1 cellular context compared by ENCODE assay signal in genomic region chr1:63698001-63698838, GRCh38.
TF ChIP-seq lines count a peak whose summit lies in the region.

No MANE protein-coding gene starts in this region.

TF ChIP-seq in K562, 482 proteins besides CTCF, POLR2A, EP300 and RAD21 (continued from another document):
- TF ChIP-seq, protein P1, sequence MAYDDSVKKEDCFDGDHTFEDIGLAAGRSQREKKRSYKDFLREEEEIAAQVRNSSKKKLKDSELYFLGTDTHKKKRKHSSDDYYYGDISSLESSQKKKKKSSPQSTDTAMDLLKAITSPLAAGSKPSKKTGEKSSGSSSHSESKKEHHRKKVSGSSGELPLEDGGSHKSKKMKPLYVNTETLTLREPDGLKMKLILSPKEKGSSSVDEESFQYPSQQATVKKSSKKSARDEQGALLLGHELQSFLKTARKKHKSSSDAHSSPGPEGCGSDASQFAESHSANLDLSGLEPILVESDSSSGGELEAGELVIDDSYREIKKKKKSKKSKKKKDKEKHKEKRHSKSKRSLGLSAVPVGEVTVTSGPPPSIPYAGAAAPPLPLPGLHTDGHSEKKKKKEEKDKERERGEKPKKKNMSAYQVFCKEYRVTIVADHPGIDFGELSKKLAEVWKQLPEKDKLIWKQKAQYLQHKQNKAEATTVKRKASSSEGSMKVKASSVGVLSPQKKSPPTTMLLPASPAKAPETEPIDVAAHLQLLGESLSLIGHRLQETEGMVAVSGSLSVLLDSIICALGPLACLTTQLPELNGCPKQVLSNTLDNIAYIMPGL (CRISPR knock-in tag; IDR thresholded peaks at IDR 0.05) = no peak
- TF ChIP-seq MCM5 (IDR thresholded peaks at IDR 0.05; ENCODE audit: low read depth) (no peak), CBX1 (IDR thresholded peaks at IDR 0.05; ENCODE audit: low read depth) (no peak), KAT2B (IDR thresholded peaks at IDR 0.05; ENCODE audit: low read depth, low read length) (no peak), ZNF586 (CRISPR knock-in tag; conservative IDR thresholded peaks at IDR 0.05) (no peak), ZNF589 (CRISPR knock-in tag; IDR thresholded peaks at IDR 0.05; ENCODE audit: low read depth) (0 out of 2 replicates have a peak, but pooled peaks have one; percentile 42), STAT5A (IDR thresholded peaks at IDR 0.05; ENCODE audit: borderline replicate concordance, low read length) (no peak), SRSF7 (optimal IDR thresholded peaks at IDR 0.05; ENCODE audit: low read depth, low read length) (no peak), HDAC6 (IDR thresholded peaks at IDR 0.05; ENCODE audit: low read depth, low read length) (no peak), NELFE (IDR thresholded peaks at IDR 0.05; ENCODE audit: insufficient read depth, insufficient read length) (no peak), NR2C2 (CRISPR knock-in tag; IDR thresholded peaks at IDR 0.05) (no peak), NR2C2 (tag; IDR thresholded peaks at IDR 0.05) (no peak), NONO (IDR thresholded peaks at IDR 0.05; ENCODE audit: low read depth in 2 of 2, low read length in 1 of 2) (no peak), NFE2 (IDR thresholded peaks at IDR 0.05; ENCODE audit: low read depth) (no peak), RBBP5 (IDR thresholded peaks at IDR 0.05; ENCODE audit: borderline replicate concordance, insufficient read depth, low read length, poor library complexity, severe bottlenecking) (no peak), TEAD2 (tag; IDR thresholded peaks at IDR 0.05) (no peak), TEAD4 (IDR thresholded peaks at IDR 0.05; ENCODE audit: low read length) (peak; percentile 29; the same call in 1 of the 2 replicates), TEAD4 (CRISPR knock-in tag; IDR thresholded peaks at IDR 0.05; ENCODE audit: borderline replicate concordance) (no peak), ZNF253 (CRISPR knock-in tag; conservative IDR thresholded peaks at IDR 0.05) (no peak), ZNF76 (CRISPR knock-in tag; IDR thresholded peaks at IDR 0.05; ENCODE audit: borderline replicate concordance) (no peak), PHF21A (IDR thresholded peaks at IDR 0.05; ENCODE audit: borderline replicate concordance, low read depth) (no peak), THAP7 (CRISPR knock-in tag; IDR thresholded peaks at IDR 0.05) (no peak), ZBTB7A (IDR thresholded peaks at IDR 0.05; ENCODE audit: borderline replicate concordance, control insufficient read depth, low read depth, low read length) (no peak), YY1 (IDR thresholded peaks at IDR 0.05; ENCODE audit: borderline replicate concordance in 1 of 3, control insufficient read depth in 1 of 3, extremely low read depth in 1 of 3, insufficient read depth in 3 of 3, insufficient read length in 1 of 3, insufficient replicate concordance in 2 of 3, low read depth in 1 of 3, low read length in 2 of 3) (no peak), PCBP2 (IDR thresholded peaks at IDR 0.05; ENCODE audit: low read depth, low read length, poor library complexity, severe bottlenecking) (no peak), NFYB (IDR thresholded peaks at IDR 0.05; ENCODE audit: extremely low read depth, insufficient read length) (no peak), NFE2L1 (tag; IDR thresholded peaks at IDR 0.05; ENCODE audit: borderline replicate concordance, low read depth) (no peak), ZHX1 (conservative IDR thresholded peaks at IDR 0.05; ENCODE audit: low read length) (no peak), ZBTB5 (IDR thresholded peaks at IDR 0.05) (no peak), ZBTB1 (CRISPR knock-in tag; IDR thresholded peaks at IDR 0.05; ENCODE audit: borderline replicate concordance, low read depth) (no peak), ZNF766 (CRISPR knock-in tag; conservative IDR thresholded peaks at IDR 0.05) (no peak), FOSL1 (tag; conservative IDR thresholded peaks at IDR 0.05) (peak; percentile 83), FOXP4 (CRISPR knock-in tag; IDR thresholded peaks at IDR 0.05; ENCODE audit: borderline replicate concordance) (no peak), ZNF551 (CRISPR knock-in tag; IDR thresholded peaks at IDR 0.05) (no peak), NUFIP1 (IDR thresholded peaks at IDR 0.05; ENCODE audit: partially characterized antibody) (no peak), NFATC3 (IDR thresholded peaks at IDR 0.05) (no peak), ELF1 (tag; IDR thresholded peaks at IDR 0.05) (no peak), ARID1B (IDR thresholded peaks at IDR 0.05) (peak; percentile 39; the same call in 1 of the 2 replicates), JUND (IDR thresholded peaks at IDR 0.05; ENCODE audit: borderline replicate concordance, low read depth, low read length) (peak; percentile 17; the same call in 1 of the 2 replicates), JUND (tag; IDR thresholded peaks at IDR 0.05; ENCODE audit: borderline replicate concordance, low read depth, low read length) (no peak), ETS2 (tag; IDR thresholded peaks at IDR 0.05; ENCODE audit: borderline replicate concordance, poor library complexity, severe bottlenecking) (no peak), ZNF584 (CRISPR knock-in tag; IDR thresholded peaks at IDR 0.05; ENCODE audit: low read depth) (0 out of 2 replicates have a peak, but pooled peaks have one; percentile 36), CBX5 (IDR thresholded peaks at IDR 0.05; ENCODE audit: borderline replicate concordance, low read depth) (no peak)
- TF ChIP-seq, protein P2, sequence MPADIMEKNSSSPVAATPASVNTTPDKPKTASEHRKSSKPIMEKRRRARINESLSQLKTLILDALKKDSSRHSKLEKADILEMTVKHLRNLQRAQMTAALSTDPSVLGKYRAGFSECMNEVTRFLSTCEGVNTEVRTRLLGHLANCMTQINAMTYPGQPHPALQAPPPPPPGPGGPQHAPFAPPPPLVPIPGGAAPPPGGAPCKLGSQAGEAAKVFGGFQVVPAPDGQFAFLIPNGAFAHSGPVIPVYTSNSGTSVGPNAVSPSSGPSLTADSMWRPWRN (IDR thresholded peaks at IDR 0.05; ENCODE audit: low read depth) = no peak
- TF ChIP-seq, protein P3, sequence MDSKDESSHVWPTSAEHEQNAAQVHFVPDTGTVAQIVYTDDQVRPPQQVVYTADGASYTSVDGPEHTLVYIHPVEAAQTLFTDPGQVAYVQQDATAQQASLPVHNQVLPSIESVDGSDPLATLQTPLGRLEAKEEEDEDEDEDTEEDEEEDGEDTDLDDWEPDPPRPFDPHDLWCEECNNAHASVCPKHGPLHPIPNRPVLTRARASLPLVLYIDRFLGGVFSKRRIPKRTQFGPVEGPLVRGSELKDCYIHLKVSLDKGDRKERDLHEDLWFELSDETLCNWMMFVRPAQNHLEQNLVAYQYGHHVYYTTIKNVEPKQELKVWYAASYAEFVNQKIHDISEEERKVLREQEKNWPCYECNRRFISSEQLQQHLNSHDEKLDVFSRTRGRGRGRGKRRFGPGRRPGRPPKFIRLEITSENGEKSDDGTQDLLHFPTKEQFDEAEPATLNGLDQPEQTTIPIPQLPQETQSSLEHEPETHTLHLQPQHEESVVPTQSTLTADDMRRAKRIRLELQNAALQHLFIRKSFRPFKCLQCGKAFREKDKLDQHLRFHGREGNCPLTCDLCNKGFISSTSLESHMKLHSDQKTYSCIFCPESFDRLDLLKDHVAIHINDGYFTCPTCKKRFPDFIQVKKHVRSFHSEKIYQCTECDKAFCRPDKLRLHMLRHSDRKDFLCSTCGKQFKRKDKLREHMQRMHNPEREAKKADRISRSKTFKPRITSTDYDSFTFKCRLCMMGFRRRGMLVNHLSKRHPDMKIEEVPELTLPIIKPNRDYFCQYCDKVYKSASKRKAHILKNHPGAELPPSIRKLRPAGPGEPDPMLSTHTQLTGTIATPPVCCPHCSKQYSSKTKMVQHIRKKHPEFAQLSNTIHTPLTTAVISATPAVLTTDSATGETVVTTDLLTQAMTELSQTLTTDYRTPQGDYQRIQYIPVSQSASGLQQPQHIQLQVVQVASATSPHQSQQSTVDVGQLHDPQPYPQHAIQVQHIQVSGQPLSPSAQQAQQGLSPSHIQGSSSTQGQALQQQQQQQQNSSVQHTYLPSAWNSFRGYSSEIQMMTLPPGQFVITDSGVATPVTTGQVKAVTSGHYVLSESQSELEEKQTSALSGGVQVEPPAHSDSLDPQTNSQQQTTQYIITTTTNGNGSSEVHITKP (IDR thresholded peaks at IDR 0.05; ENCODE audit: partially characterized antibody) = no peak
- TF ChIP-seq, protein P4, sequence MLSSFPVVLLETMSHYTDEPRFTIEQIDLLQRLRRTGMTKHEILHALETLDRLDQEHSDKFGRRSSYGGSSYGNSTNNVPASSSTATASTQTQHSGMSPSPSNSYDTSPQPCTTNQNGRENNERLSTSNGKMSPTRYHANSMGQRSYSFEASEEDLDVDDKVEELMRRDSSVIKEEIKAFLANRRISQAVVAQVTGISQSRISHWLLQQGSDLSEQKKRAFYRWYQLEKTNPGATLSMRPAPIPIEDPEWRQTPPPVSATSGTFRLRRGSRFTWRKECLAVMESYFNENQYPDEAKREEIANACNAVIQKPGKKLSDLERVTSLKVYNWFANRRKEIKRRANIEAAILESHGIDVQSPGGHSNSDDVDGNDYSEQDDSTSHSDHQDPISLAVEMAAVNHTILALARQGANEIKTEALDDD (IDR thresholded peaks at IDR 0.05) = peak; percentile 99
- TF ChIP-seq, protein P5, sequence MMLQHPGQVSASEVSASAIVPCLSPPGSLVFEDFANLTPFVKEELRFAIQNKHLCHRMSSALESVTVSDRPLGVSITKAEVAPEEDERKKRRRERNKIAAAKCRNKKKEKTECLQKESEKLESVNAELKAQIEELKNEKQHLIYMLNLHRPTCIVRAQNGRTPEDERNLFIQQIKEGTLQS (IDR thresholded peaks at IDR 0.05) = 0 out of 2 replicates have a peak, but pooled peaks have one; percentile 33
- TF ChIP-seq, protein P5 (CRISPR knock-in tag; conservative IDR thresholded peaks at IDR 0.05) = no peak
